33 cellular contexts compared by ENCODE assay signal in the genomic region with DNA sequence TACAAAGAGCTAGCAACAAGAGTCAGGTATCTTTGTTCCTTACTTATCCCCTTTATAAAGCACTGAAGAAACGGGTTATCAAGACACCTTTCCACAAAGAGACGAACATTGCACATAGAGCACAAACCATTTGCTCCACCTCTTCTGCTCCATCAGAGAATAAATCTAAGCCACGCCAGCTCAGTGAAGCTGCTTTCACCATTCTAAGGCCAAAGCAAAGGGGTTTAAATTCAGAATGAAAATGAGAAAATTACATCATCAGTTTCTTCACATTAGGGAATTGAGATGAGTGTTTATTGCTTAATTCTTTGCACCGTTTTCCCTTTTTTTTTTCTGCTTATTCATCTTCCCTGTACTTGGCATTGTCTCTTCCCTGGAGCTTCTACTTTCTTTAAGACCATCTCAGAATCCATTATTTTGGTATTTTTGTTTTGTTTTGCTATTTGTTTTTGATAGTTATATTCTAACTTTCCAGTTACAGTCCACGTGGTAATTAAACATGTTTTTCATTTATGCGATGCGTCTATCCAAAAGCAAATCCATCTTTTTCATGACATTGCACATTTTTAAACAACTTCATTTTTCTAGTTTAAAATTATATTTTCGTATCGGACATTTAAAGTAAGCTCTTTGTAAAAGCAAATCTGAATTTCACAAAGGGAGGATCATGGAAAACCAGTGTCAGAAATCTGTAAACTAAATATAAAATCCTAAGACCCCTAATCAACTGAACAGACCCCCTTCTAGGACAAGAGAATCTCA. TPM values are rescaled to one million over a fixed set of nuclear protein-coding genes. Genes with fewer than 3 reads are reported as not detected.
"Had no signal": no experiment of that assay in that cellular context is flagged by ENCODE, and none has a peak within 500 bp of the region (broad histone marks: within the 10 kb centered on the region; RNA-seq: fewer than 3 reads in every experiment).

No MANE protein-coding gene starts in this region.

- H3K27ac Mint-ChIP-seq: activated CD8-positive, alpha-beta memory T cell treated with anti-CD3 and anti-CD28 coated beads, Interleukin-2, amount 10 ng/mL, durations not matched to agents 7 days and 5 days; activated naive CD4-positive, alpha-beta T cell treated with anti-CD3 and anti-CD28 coated beads, Interleukin-2, amount 10 ng/mL, durations not matched to agents 7 days and 5 days; activated naive CD8-positive, alpha-beta T cell treated with anti-CD3 and anti-CD28 coated beads, Interleukin-2, amount 10 ng/mL, durations not matched to agents 7 days and 5 days; activated T-helper 17 cell treated with anti-CD3 and anti-CD28 coated beads, Interleukin-2, amount 50 U/mL, for 72 hours; T-helper 1 cell treated with Interleukin-12 subunit alpha and Interleukin-12 subunit beta and Interleukin-4 antibody, amounts not matched to agents 30 μg/mL and 1 μg/mL, for 36 hours had no signal

- H3K27me3 ChIP-seq: breast epithelium, colonic mucosa, Peyer's patch had no signal

- H3K9me3 Mint-ChIP-seq: activated naive CD8-positive, alpha-beta T cell treated with anti-CD3 and anti-CD28 coated beads, Interleukin-2, amount 10 ng/mL, durations not matched to agents 7 days and 5 days; activated T-helper 17 cell treated with anti-CD3 and anti-CD28 coated beads, Interleukin-2, amount 50 U/mL, for 72 hours had no signal

- H3K4me3 Mint-ChIP-seq: activated CD8-positive, alpha-beta memory T cell treated with anti-CD3 and anti-CD28 coated beads, Interleukin-2, amount 10 ng/mL, durations not matched to agents 7 days and 5 days; activated naive CD4-positive, alpha-beta T cell treated with anti-CD3 and anti-CD28 coated beads, Interleukin-2, amount 10 ng/mL, durations not matched to agents 7 days and 5 days; activated naive CD8-positive, alpha-beta T cell treated with anti-CD3 and anti-CD28 coated beads, Interleukin-2, amount 10 ng/mL, durations not matched to agents 7 days and 5 days; activated T-cell treated with anti-CD3 and anti-CD28 coated beads, Interleukin-2, amount 50 U/mL, for 4 hours; activated T-helper 17 cell treated with anti-CD3 and anti-CD28 coated beads, Interleukin-2, amount 50 U/mL, for 72 hours; T-helper 1 cell treated with Interleukin-12 subunit alpha and Interleukin-12 subunit beta and Interleukin-4 antibody, amounts not matched to agents 30 μg/mL and 1 μg/mL, for 36 hours had no signal

- H3K27me3 Mint-ChIP-seq: activated CD8-positive, alpha-beta memory T cell treated with anti-CD3 and anti-CD28 coated beads, Interleukin-2, amount 10 ng/mL, durations not matched to agents 7 days and 5 days; activated naive CD4-positive, alpha-beta T cell treated with anti-CD3 and anti-CD28 coated beads, Interleukin-2, amount 10 ng/mL, durations not matched to agents 7 days and 5 days; activated T-helper 17 cell treated with anti-CD3 and anti-CD28 coated beads, Interleukin-2, amount 50 U/mL, for 72 hours had no signal

- H3K27ac ChIP-seq: breast epithelium, colonic mucosa, KMS-11, Peyer's patch, RWPE1, VCaP had no signal

- H3K36me3 Mint-ChIP-seq: activated CD8-positive, alpha-beta memory T cell treated with anti-CD3 and anti-CD28 coated beads, Interleukin-2, amount 10 ng/mL, durations not matched to agents 7 days and 5 days; activated naive CD4-positive, alpha-beta T cell treated with anti-CD3 and anti-CD28 coated beads, Interleukin-2, amount 10 ng/mL, durations not matched to agents 7 days and 5 days; activated naive CD8-positive, alpha-beta T cell treated with anti-CD3 and anti-CD28 coated beads, Interleukin-2, amount 10 ng/mL, durations not matched to agents 7 days and 5 days had no signal

- ATAC-seq: activated CD8-positive, alpha-beta memory T cell treated with anti-CD3 and anti-CD28 coated beads, Interleukin-2, amount 10 ng/mL, durations not matched to agents 7 days and 5 days; activated T-cell treated with anti-CD3 and anti-CD28 coated beads, Interleukin-2, amount 50 U/mL, for 4 hours; activated T-helper 17 cell treated with anti-CD3 and anti-CD28 coated beads, Interleukin-2, amount 50 U/mL, for 72 hours had no signal

- DNase-seq: activated CD4-positive, alpha-beta T cell treated with anti-CD3 and anti-CD28 coated beads, Interleukin-2, amount 50 U/mL, for 1 hour; activated CD4-positive, CD25-positive, alpha-beta regulatory T cell; activated CD8-positive, alpha-beta memory T cell treated with anti-CD3 and anti-CD28 coated beads, Interleukin-2, amount 10 ng/mL, durations not matched to agents 7 days and 5 days; activated gamma-delta T cell; activated naive CD4-positive, alpha-beta T cell treated with anti-CD3 and anti-CD28 coated beads, Interleukin-2, amount 10 ng/mL, durations not matched to agents 7 days and 5 days; activated naive CD8-positive, alpha-beta T cell treated with anti-CD3 and anti-CD28 coated beads, Interleukin-2, amount 10 ng/mL, durations not matched to agents 7 days and 5 days; activated T-cell treated with anti-CD3 and anti-CD28 coated beads, Interleukin-2, amount 50 U/mL, for 4 hours; aorta; caudate nucleus; colonic mucosa; MM.1S; NCI-H1092 treated with DMSO at 0.1 percent for 48 hours; NCI-H1417 treated with DMSO at 0.1 percent for 48 hours; NCI-H1694; NCI-H2029; NCI-H2107; NCI-H2171 treated with DMSO at 0.1 percent for 48 hours; NCI-H226; NCI-H526; NCI-H82; Peyer's patch; Right ventricle myocardium superior had no signal

- H3K4me3 ChIP-seq: breast epithelium, colonic mucosa, Peyer's patch had no signal

- H3K36me3 ChIP-seq: breast epithelium, colonic mucosa, Peyer's patch had no signal

- H3K4me1 Mint-ChIP-seq: activated CD8-positive, alpha-beta memory T cell treated with anti-CD3 and anti-CD28 coated beads, Interleukin-2, amount 10 ng/mL, durations not matched to agents 7 days and 5 days; activated naive CD4-positive, alpha-beta T cell treated with anti-CD3 and anti-CD28 coated beads, Interleukin-2, amount 10 ng/mL, durations not matched to agents 7 days and 5 days; activated naive CD8-positive, alpha-beta T cell treated with anti-CD3 and anti-CD28 coated beads, Interleukin-2, amount 10 ng/mL, durations not matched to agents 7 days and 5 days; activated T-helper 17 cell treated with anti-CD3 and anti-CD28 coated beads, Interleukin-2, amount 50 U/mL, for 72 hours had no signal

- H3K4me2 ChIP-seq: KMS-11 had no signal

- H3K9ac ChIP-seq: KMS-11 had no signal

- H3K9me3 ChIP-seq: colonic mucosa, Peyer's patch had no signal

- H3K4me1 ChIP-seq: breast epithelium, colonic mucosa, Peyer's patch had no signal

- FAIRE-seq: TTC549 had no signal

RNA-seq across cellular contexts. Expression of gene OR2T34, which starts 1.8 kb away (rescaled TPM):
- total RNA-seq: activated CD8-positive, alpha-beta memory T cell treated with anti-CD3 and anti-CD28 coated beads, Interleukin-2, amount 10 ng/mL, durations not matched to agents 7 days and 5 days; activated naive CD8-positive, alpha-beta T cell treated with anti-CD3 and anti-CD28 coated beads, Interleukin-2, amount 10 ng/mL, durations not matched to agents 7 days and 5 days; activated T-cell treated with anti-CD3 and anti-CD28 coated beads, Interleukin-2, amount 50 U/mL, for 4 hours; activated T-helper 17 cell treated with anti-CD3 and anti-CD28 coated beads, Interleukin-2, amount 50 U/mL, for 72 hours; aorta; breast epithelium; cerebellum; colonic mucosa; dermis microvascular lymphatic vessel endothelial cell; NCI-H460; Peyer's patch; Right ventricle myocardium superior; SK-MEL-5 had no signal
- polyA plus RNA-seq: aorta had no signal

RNA-seq across cellular contexts. Expression of gene OR2T29, which starts 13.8 kb away (rescaled TPM):
- total RNA-seq: activated CD8-positive, alpha-beta memory T cell treated with anti-CD3 and anti-CD28 coated beads, Interleukin-2, amount 10 ng/mL, durations not matched to agents 7 days and 5 days; activated naive CD8-positive, alpha-beta T cell treated with anti-CD3 and anti-CD28 coated beads, Interleukin-2, amount 10 ng/mL, durations not matched to agents 7 days and 5 days; activated T-cell treated with anti-CD3 and anti-CD28 coated beads, Interleukin-2, amount 50 U/mL, for 4 hours; activated T-helper 17 cell treated with anti-CD3 and anti-CD28 coated beads, Interleukin-2, amount 50 U/mL, for 72 hours; aorta; breast epithelium; cerebellum; colonic mucosa; dermis microvascular lymphatic vessel endothelial cell; NCI-H460; Peyer's patch; Right ventricle myocardium superior; SK-MEL-5 had no signal
- polyA plus RNA-seq: aorta had no signal

RNA-seq across cellular contexts. Expression of gene OR2T10, which starts 21.1 kb away (rescaled TPM):
- total RNA-seq: activated CD8-positive, alpha-beta memory T cell treated with anti-CD3 and anti-CD28 coated beads, Interleukin-2, amount 10 ng/mL, durations not matched to agents 7 days and 5 days; activated naive CD8-positive, alpha-beta T cell treated with anti-CD3 and anti-CD28 coated beads, Interleukin-2, amount 10 ng/mL, durations not matched to agents 7 days and 5 days; activated T-cell treated with anti-CD3 and anti-CD28 coated beads, Interleukin-2, amount 50 U/mL, for 4 hours; activated T-helper 17 cell treated with anti-CD3 and anti-CD28 coated beads, Interleukin-2, amount 50 U/mL, for 72 hours; aorta; breast epithelium; cerebellum; colonic mucosa; dermis microvascular lymphatic vessel endothelial cell; NCI-H460; Peyer's patch; Right ventricle myocardium superior; SK-MEL-5 had no signal
- polyA plus RNA-seq: aorta had no signal

RNA-seq across cellular contexts. Expression of gene OR2T11, which starts 58.5 kb away (rescaled TPM):
- total RNA-seq: activated CD8-positive, alpha-beta memory T cell treated with anti-CD3 and anti-CD28 coated beads, Interleukin-2, amount 10 ng/mL, durations not matched to agents 7 days and 5 days; activated naive CD8-positive, alpha-beta T cell treated with anti-CD3 and anti-CD28 coated beads, Interleukin-2, amount 10 ng/mL, durations not matched to agents 7 days and 5 days; activated T-cell treated with anti-CD3 and anti-CD28 coated beads, Interleukin-2, amount 50 U/mL, for 4 hours; activated T-helper 17 cell treated with anti-CD3 and anti-CD28 coated beads, Interleukin-2, amount 50 U/mL, for 72 hours; aorta; breast epithelium; cerebellum; colonic mucosa; dermis microvascular lymphatic vessel endothelial cell; NCI-H460; Peyer's patch; Right ventricle myocardium superior; SK-MEL-5 had no signal
- polyA plus RNA-seq: aorta had no signal
